ENCODE assay signal across 17 cellular contexts in the genomic region with DNA sequence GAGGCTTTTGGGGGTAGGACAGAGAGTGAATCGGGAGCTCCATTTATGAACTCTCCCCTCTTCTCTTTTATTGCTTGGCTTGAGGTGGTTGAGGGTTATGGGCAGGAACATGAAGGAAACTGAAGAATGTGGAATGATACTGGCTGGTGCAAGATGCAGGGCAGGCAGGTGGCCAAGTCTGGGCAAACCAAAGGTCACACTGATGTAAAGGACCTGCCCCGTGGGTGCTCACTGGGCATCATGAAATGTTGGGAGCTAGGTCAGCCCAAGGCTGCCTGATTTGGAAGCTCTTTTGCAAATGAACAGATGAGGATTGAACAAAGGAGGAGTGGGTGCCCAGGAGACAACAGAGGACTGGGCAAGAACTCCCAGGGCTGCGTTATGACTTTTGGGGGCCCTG.
DNase-seq lines count a peak whose midpoint lies in the region; ATAC-seq, FAIRE-seq and TF ChIP-seq lines count a peak whose summit lies in the region.
"Had no signal": no experiment of that assay in that cellular context is flagged by ENCODE, and none has a peak within 500 bp of the region (broad histone marks: within the 10 kb centered on the region; RNA-seq: fewer than 3 reads in every experiment).

No MANE protein-coding gene starts in this region.

- no peak overlapping the region for H3K4me3 ChIP-seq in RWPE2 (ENCODE audit: severe bottlenecking)
- H3K4me3 ChIP-seq in keratinocyte (ENCODE audit: control insufficient read depth in 2 of 3, extremely low read depth in 1 of 3, insufficient read depth in 2 of 3, low read depth in 1 of 3, low read length in 3 of 3): no peak overlapping the region
- H3K4me3 ChIP-seq: BLaER1 had no signal

- TF ChIP-seq CTCF in HFFc6 (IDR thresholded peaks at IDR 0.05) (no peak), RWPE2 (IDR thresholded peaks at IDR 0.05; ENCODE audit: poor library complexity, severe bottlenecking) (no peak), keratinocyte (optimal IDR thresholded peaks at IDR 0.05 in 1 of 3, IDR thresholded peaks at IDR 0.05 in 1 of 3, conservative IDR thresholded peaks at IDR 0.05 in 1 of 3; ENCODE audit: extremely low read depth in 1 of 3, insufficient read depth in 2 of 3, low read length in 3 of 3) (no peak)

- H3K4me3 Mint-ChIP-seq in HFFc6: peak overlapping the region; percentile 28; the same call in 1 of the 2 replicates
- H3K4me3 Mint-ChIP-seq: CD4-positive, CD25-positive, alpha-beta regulatory T cell; H9 had no signal

- 0 out of 2 replicates have a peak, but pooled peaks cover 3% of the 10 kb centered on the region for H3K36me3 Mint-ChIP-seq in HFFc6 (ENCODE audit: low read depth)
- H3K36me3 Mint-ChIP-seq: CD4-positive, CD25-positive, alpha-beta regulatory T cell had no signal

- peaks cover 41% of the 10 kb centered on the region for H3K4me1 Mint-ChIP-seq in HFFc6 (ENCODE audit: low read depth)
- H3K4me1 Mint-ChIP-seq: CD4-positive, CD25-positive, alpha-beta regulatory T cell had no signal

- H3K36me3 ChIP-seq in RWPE2 (ENCODE audit: low read depth): no peaks in the 10 kb centered on the region
- no peaks in the 10 kb centered on the region for H3K36me3 ChIP-seq in keratinocyte (ENCODE audit: control insufficient read depth in 2 of 2, extremely low read depth in 1 of 2, insufficient read depth in 2 of 2, low read length in 2 of 2)
- H3K36me3 ChIP-seq: BLaER1 had no signal

- H3K9me3 ChIP-seq in RWPE2 (ENCODE audit: severe bottlenecking): no peaks in the 10 kb centered on the region
- no peaks in the 10 kb centered on the region for H3K9me3 ChIP-seq in keratinocyte (ENCODE audit: control insufficient read depth, low read depth, low read length)
- H3K9me3 ChIP-seq: BLaER1 had no signal

- FAIRE-seq in keratinocyte (lab: Jason Lieb, UNC): no peak
- FAIRE-seq: G401.6, GM12892 had no signal

- dilution Hi-C loops in keratinocyte (cut with MboI; ENCODE audit: extremely low pct_ligation_motif_present, low sequenced_read_pairs): no loop called here

- peak overlapping the region; percentile 29 for H3K4me2 ChIP-seq in keratinocyte (ENCODE audit: control insufficient read depth, extremely low read depth, insufficient read depth, low read depth, low read length)

- H3K9me1 ChIP-seq in keratinocyte (ENCODE audit: control insufficient read depth, extremely low read depth, insufficient read depth, low read length): no peaks in the 10 kb centered on the region

- H2AFZ ChIP-seq in keratinocyte (ENCODE audit: control insufficient read depth, low read length): no peak overlapping the region

- no peaks in the 10 kb centered on the region for H3K79me2 ChIP-seq in keratinocyte (ENCODE audit: control insufficient read depth, insufficient read depth, low read length)

- peak; percentile 25 for ATAC-seq in Right ventricle myocardium superior (ENCODE audit: poor library complexity)
- no peak for ATAC-seq in Right ventricle myocardium inferior
- no peak for ATAC-seq in RWPE2 (ENCODE audit: low read depth)

- peak overlapping the region; percentile 63 for H3K27ac Mint-ChIP-seq in HFFc6
- H3K27ac Mint-ChIP-seq: CD4-positive, CD25-positive, alpha-beta regulatory T cell; H9 had no signal

- H3K27ac ChIP-seq in RWPE2 (ENCODE audit: poor library complexity, severe bottlenecking) (peak overlapping the region; percentile 69), keratinocyte (ENCODE audit: control insufficient read depth, insufficient read depth, low read length) (no peak overlapping the region)
- H3K27ac ChIP-seq: BLaER1, HL-60 had no signal

- intact Hi-C loops in Right ventricle myocardium superior (cut with DNase I) (no loop called here), Right ventricle myocardium inferior (cut with DNase I) (no loop called here)

- H3K27me3 Mint-ChIP-seq in HFFc6 (ENCODE audit: insufficient read depth): peaks cover 3% of the 10 kb centered on the region; the same call in 1 of the 2 replicates
- H3K27me3 Mint-ChIP-seq: CD4-positive, CD25-positive, alpha-beta regulatory T cell had no signal

- no peaks in the 10 kb centered on the region for H4K20me1 ChIP-seq in keratinocyte (ENCODE audit: control insufficient read depth, extremely low read depth, insufficient read depth, low read length)
- H4K20me1 ChIP-seq: BLaER1 had no signal

- H3K27me3 ChIP-seq in RWPE2 (ENCODE audit: insufficient read depth, poor library complexity, severe bottlenecking): no peaks in the 10 kb centered on the region
- H3K27me3 ChIP-seq in keratinocyte (ENCODE audit: control insufficient read depth, extremely low read depth, insufficient read depth, low read length): no peaks in the 10 kb centered on the region
- H3K27me3 ChIP-seq: BLaER1 had no signal

- no peak for DNase-seq in Right ventricle myocardium superior
- no peak for DNase-seq in Right ventricle myocardium inferior (ENCODE audit: missing footprints)
- no peak for DNase-seq in HFFc6
- DNase-seq in RWPE2 (ENCODE audit: low spot score): no peak
- DNase-seq in keratinocyte (ENCODE audit: low read depth, low spot score): no peak
- no peak for DNase-seq in ecto neural progenitor cell (ENCODE audit: low spot score)
- DNase-seq in glomerular visceral epithelial cell (ENCODE audit: extremely low spot score): no peak
- no peak for DNase-seq in DMS153 treated with DMSO at 0.1 percent for 48 hours (lab: John Stamatoyannopoulos, UW; ENCODE audit: unreplicated experiment)
- DNase-seq: 8988T; AML-193; CD4-positive, CD25-positive, alpha-beta regulatory T cell; GOT3; H9 had no signal

- H3K4me1 ChIP-seq in RWPE2 (ENCODE audit: insufficient read depth, poor library complexity, severe bottlenecking) (peaks cover 13% of the 10 kb centered on the region), keratinocyte (ENCODE audit: control insufficient read depth, extremely low read depth, insufficient read depth, low read length) (peaks cover 13% of the 10 kb centered on the region)

- no peaks in the 10 kb centered on the region for H3K9me3 Mint-ChIP-seq in HFFc6
- H3K9me3 Mint-ChIP-seq: H9 had no signal

- H3K9ac ChIP-seq in keratinocyte (ENCODE audit: control insufficient read depth, extremely low read depth, insufficient read depth, low read length): no peak overlapping the region
- H3K9ac ChIP-seq: BLaER1 had no signal
